28 cellular contexts compared by ENCODE assay signal in the genomic region with DNA sequence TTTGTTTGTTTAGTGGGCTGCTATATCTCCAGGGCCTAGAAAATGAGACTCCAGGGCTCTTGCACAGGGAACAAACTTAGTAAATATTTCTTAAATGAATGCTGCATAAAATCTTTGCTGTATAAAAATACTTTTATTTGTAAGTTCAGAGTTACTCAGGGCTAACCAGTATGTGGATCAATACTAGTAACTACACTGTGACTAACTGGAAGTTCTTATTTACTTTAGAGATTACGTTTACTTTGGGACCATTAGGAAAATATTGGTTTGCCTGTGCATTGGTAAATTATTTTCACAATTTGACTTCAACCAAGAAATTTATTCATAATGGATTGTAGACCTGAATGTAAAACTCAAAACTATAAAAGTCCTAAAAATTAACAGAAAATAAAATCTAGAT.
"Had no signal": no experiment of that assay in that cellular context is flagged by ENCODE, and none has a peak within 500 bp of the region (broad histone marks: within the 10 kb centered on the region; RNA-seq: fewer than 3 reads in every experiment).

No MANE protein-coding gene starts in this region.

- FAIRE-seq: colon, endometrium, endothelial cell of umbilical vein, frontal cortex had no signal

- H3K27ac ChIP-seq: colonic mucosa, coronary artery, dorsolateral prefrontal cortex, epithelial cell of prostate, esophagus muscularis mucosa, esophagus squamous epithelium, foreskin keratinocyte, gastrocnemius medialis, gastroesophageal sphincter, heart left ventricle, heart right ventricle had no signal

- H3K4me3 ChIP-seq: colonic mucosa, coronary artery, dorsolateral prefrontal cortex, esophagus muscularis mucosa, esophagus squamous epithelium, gastrocnemius medialis, gastroesophageal sphincter, heart left ventricle, heart right ventricle had no signal

- H3K27me3 ChIP-seq: colonic mucosa, dorsolateral prefrontal cortex, esophagus muscularis mucosa, esophagus squamous epithelium, foreskin keratinocyte, gastrocnemius medialis, gastroesophageal sphincter, heart left ventricle had no signal

- DNase-seq: colonic mucosa; cortex of kidney; dermis blood vessel endothelial cell; dorsolateral prefrontal cortex; effector CD4-positive, alpha-beta T cell; effector CD8-positive, alpha-beta T cell; effector memory CD4-positive, alpha-beta T cell; effector memory CD8-positive, alpha-beta T cell; endodermal cell; erythroblast; esophagus squamous epithelium; foreskin fibroblast; foreskin keratinocyte; foreskin melanocyte; gastrocnemius medialis; glutamatergic neuron; head of caudate nucleus; heart left ventricle; heart right ventricle had no signal

- ATAC-seq: effector memory CD8-positive, alpha-beta T cell; esophagus mucosa; foreskin keratinocyte; gastrocnemius medialis; gastroesophageal sphincter; heart left ventricle; heart right ventricle had no signal

- H3K36me3 ChIP-seq: colonic mucosa, esophagus muscularis mucosa, esophagus squamous epithelium, gastrocnemius medialis, gastroesophageal sphincter, heart left ventricle, heart right ventricle had no signal

- H3K9me3 ChIP-seq: colonic mucosa, esophagus muscularis mucosa, esophagus squamous epithelium, gastrocnemius medialis, gastroesophageal sphincter had no signal

- H3K4me1 ChIP-seq: colonic mucosa, esophagus muscularis mucosa, esophagus squamous epithelium, foreskin keratinocyte, gastrocnemius medialis, gastroesophageal sphincter, heart left ventricle, heart right ventricle had no signal
